In genomic region chr3:84983490-84983889, GRCh38 we compare ENCODE assay signal across 36 cellular contexts. TPM values are rescaled to one million over a fixed set of nuclear protein-coding genes. Genes with fewer than 3 reads are reported as not detected.
"Had no signal": no experiment of that assay in that cellular context is flagged by ENCODE, and none has a peak within 500 bp of the region (broad histone marks: within the 10 kb centered on the region; RNA-seq: fewer than 3 reads in every experiment).

No MANE protein-coding gene starts in this region.

- H3K27me3 Mint-ChIP-seq: activated B cell treated with CpG ODN at 0.5 μM for 24 hours; activated CD4-positive, alpha-beta memory T cell treated with anti-CD3 and anti-CD28 coated beads for 36 hours; activated CD4-positive, alpha-beta T cell treated with anti-CD3 and anti-CD28 coated beads, Interleukin-2, amount 10 ng/mL, durations not matched to agents 24 days and 14 days; activated CD8-positive, alpha-beta T cell treated with anti-CD3 and anti-CD28 coated beads for 36 hours; activated naive CD4-positive, alpha-beta T cell treated with anti-CD3 and anti-CD28 coated beads, Interleukin-2, amount 10 ng/mL, durations not matched to agents 7 days and 5 days; activated naive CD4-positive, alpha-beta T cell treated with anti-CD3 and anti-CD28 coated beads, Interleukin-2, amount 50 U/mL, for 24 hours; activated naive CD8-positive, alpha-beta T cell; activated naive CD8-positive, alpha-beta T cell treated with anti-CD3 and anti-CD28 coated beads, Interleukin-2, amount 10 ng/mL, durations not matched to agents 7 days and 5 days; activated naive CD8-positive, alpha-beta T cell treated with anti-CD3 and anti-CD28 coated beads, Interleukin-2, amount 50 U/mL, for 24 hours; activated T-helper 17 cell treated with anti-CD3 and anti-CD28 coated beads, Interleukin-2, amount 50 U/mL, for 72 hours; central memory CD8-positive, alpha-beta T cell had no signal

- H3K27me3 ChIP-seq: ascending aorta, cardiac muscle cell had no signal

- DNase-seq: activated B cell treated with CpG ODN at 0.5 μM for 24 hours; activated CD4-positive, alpha-beta memory T cell treated with anti-CD3 and anti-CD28 coated beads for 36 hours; activated CD4-positive, alpha-beta T cell treated with anti-CD3 and anti-CD28 coated beads for 4 hours; activated CD4-positive, alpha-beta T cell treated with anti-CD3 and anti-CD28 coated beads, Interleukin-2, amount 10 ng/mL, durations not matched to agents 24 days and 14 days; activated CD4-positive, alpha-beta T cell treated with anti-CD3 and anti-CD28 coated beads, Interleukin-2, amount 50 U/mL, for 1 hour; activated CD4-positive, alpha-beta T cell treated with anti-CD3 and anti-CD28 coated beads, Interleukin-2, amount 50 U/mL, for 4 hours; activated CD4-positive, CD25-positive, alpha-beta regulatory T cell treated with anti-CD3 and anti-CD28 coated beads, Interleukin-2, amount 50 U/mL, for 72 hours; activated CD8-positive, alpha-beta memory T cell treated with anti-CD3 and anti-CD28 coated beads, Interleukin-2, amount 50 U/mL, for 4 hours; activated CD8-positive, alpha-beta T cell treated with anti-CD3 and anti-CD28 coated beads for 36 hours; activated effector memory CD4-positive, alpha-beta T cell treated with Interleukin-2 at 50 U/mL for 16 hours; activated gamma-delta T cell; activated naive CD4-positive, alpha-beta T cell treated with anti-CD3 and anti-CD28 coated beads, Interleukin-2, amount 10 ng/mL, durations not matched to agents 7 days and 5 days; activated naive CD4-positive, alpha-beta T cell treated with Interleukin-2 at 50 U/mL for 16 hours; activated naive CD8-positive, alpha-beta T cell treated with anti-CD3 and anti-CD28 coated beads, Interleukin-2, amount 10 ng/mL, durations not matched to agents 7 days and 5 days; activated naive CD8-positive, alpha-beta T cell treated with anti-CD3 and anti-CD28 coated beads, Interleukin-2, amount 50 U/mL, for 24 hours; activated T-cell treated with anti-CD3 and anti-CD28 coated beads for 4 hours; activated T-cell treated with anti-CD3 and anti-CD28 coated beads, Interleukin-2, amount 50 U/mL, for 1 hour; activated T-cell treated with anti-CD3 and anti-CD28 coated beads, Interleukin-2, amount 50 U/mL, for 4 hours; activated T-cell treated with anti-CD3 and anti-CD28 coated beads, Interleukin-2, amount 50 U/mL, for 72 hours; amygdala; anterior cingulate cortex; caudate nucleus; cerebellar nuclear complex; T-helper 2 cell; T-helper 9 cell had no signal

- H3K9me3 Mint-ChIP-seq: activated CD4-positive, alpha-beta memory T cell treated with anti-CD3 and anti-CD28 coated beads for 36 hours; activated CD4-positive, alpha-beta T cell treated with anti-CD3 and anti-CD28 coated beads, Interleukin-2, amount 10 ng/mL, durations not matched to agents 24 days and 14 days; activated CD8-positive, alpha-beta T cell treated with anti-CD3 and anti-CD28 coated beads for 36 hours; activated naive CD4-positive, alpha-beta T cell treated with anti-CD3 and anti-CD28 coated beads, Interleukin-2, amount 10 ng/mL, durations not matched to agents 7 days and 5 days; activated naive CD4-positive, alpha-beta T cell treated with anti-CD3 and anti-CD28 coated beads, Interleukin-2, amount 50 U/mL, for 24 hours; activated naive CD8-positive, alpha-beta T cell treated with anti-CD3 and anti-CD28 coated beads, Interleukin-2, amount 10 ng/mL, durations not matched to agents 7 days and 5 days; activated T-helper 1 cell treated with anti-CD3 and anti-CD28 coated beads, Interleukin-12 subunit alpha, Interleukin-12 subunit beta, Interleukin-2, Interleukin-4 antibody, amounts not matched to agents 30 ng/mL and 10 ng/mL and 1 ng/mL, durations not matched to agents 14 hours and 24 hours and 36 hours; brain; T-helper 1 cell treated with Interleukin-12 subunit alpha and Interleukin-12 subunit beta and Interleukin-4 antibody, amounts not matched to agents 30 μg/mL and 1 μg/mL, for 36 hours had no signal

- ATAC-seq: activated CD8-positive, alpha-beta T cell treated with anti-CD3 and anti-CD28 coated beads for 36 hours; activated naive CD8-positive, alpha-beta T cell treated with anti-CD3 and anti-CD28 coated beads, Interleukin-2, amount 50 U/mL, for 24 hours; activated T-cell treated with anti-CD3 and anti-CD28 coated beads, Interleukin-2, amount 50 U/mL, for 4 hours; activated T-cell treated with anti-CD3 and anti-CD28 coated beads, Interleukin-2, amount 50 U/mL, for 72 hours; activated T-helper 17 cell treated with anti-CD3 and anti-CD28 coated beads, Interleukin-2, amount 50 U/mL, for 72 hours had no signal

- H3K36me3 ChIP-seq: ascending aorta, cardiac muscle cell had no signal

- H3K4me1 ChIP-seq: ascending aorta had no signal

- H3K4me3 Mint-ChIP-seq: activated B cell treated with CpG ODN at 0.5 μM for 24 hours; activated CD4-positive, alpha-beta memory T cell treated with anti-CD3 and anti-CD28 coated beads for 36 hours; activated CD4-positive, alpha-beta T cell treated with anti-CD3 and anti-CD28 coated beads, Interleukin-2, amount 10 ng/mL, durations not matched to agents 24 days and 14 days; activated CD8-positive, alpha-beta T cell treated with anti-CD3 and anti-CD28 coated beads for 36 hours; activated naive CD4-positive, alpha-beta T cell treated with anti-CD3 and anti-CD28 coated beads, Interleukin-2, amount 10 ng/mL, durations not matched to agents 7 days and 5 days; activated naive CD4-positive, alpha-beta T cell treated with anti-CD3 and anti-CD28 coated beads, Interleukin-2, amount 50 U/mL, for 24 hours; activated naive CD8-positive, alpha-beta T cell; activated naive CD8-positive, alpha-beta T cell treated with anti-CD3 and anti-CD28 coated beads, Interleukin-2, amount 10 ng/mL, durations not matched to agents 7 days and 5 days; activated naive CD8-positive, alpha-beta T cell treated with anti-CD3 and anti-CD28 coated beads, Interleukin-2, amount 50 U/mL, for 24 hours; activated T-cell treated with anti-CD3 and anti-CD28 coated beads, Interleukin-2, amount 50 U/mL, for 4 hours; activated T-cell treated with anti-CD3 and anti-CD28 coated beads, Interleukin-2, amount 50 U/mL, for 72 hours; activated T-helper 1 cell treated with anti-CD3 and anti-CD28 coated beads, Interleukin-12 subunit alpha, Interleukin-12 subunit beta, Interleukin-2, Interleukin-4 antibody, amounts not matched to agents 30 ng/mL and 10 ng/mL and 1 ng/mL, durations not matched to agents 14 hours and 24 hours and 36 hours; activated T-helper 17 cell treated with anti-CD3 and anti-CD28 coated beads, Interleukin-2, amount 50 U/mL, for 72 hours; brain; central memory CD8-positive, alpha-beta T cell; T-helper 1 cell treated with Interleukin-12 subunit alpha and Interleukin-12 subunit beta and Interleukin-4 antibody, amounts not matched to agents 30 μg/mL and 1 μg/mL, for 36 hours; T-helper 2 cell treated with Interferon-gamma antibody and Interleukin-4, amounts not matched to agents 5 μg/mL and 100 μg/mL, for 36 hours had no signal

- H3K4me3 ChIP-seq: ascending aorta, cardiac muscle cell had no signal

- H3K4me1 Mint-ChIP-seq: activated B cell treated with CpG ODN at 0.5 μM for 24 hours; activated CD4-positive, alpha-beta T cell treated with anti-CD3 and anti-CD28 coated beads, Interleukin-2, amount 10 ng/mL, durations not matched to agents 24 days and 14 days; activated naive CD4-positive, alpha-beta T cell treated with anti-CD3 and anti-CD28 coated beads, Interleukin-2, amount 10 ng/mL, durations not matched to agents 7 days and 5 days; activated naive CD4-positive, alpha-beta T cell treated with anti-CD3 and anti-CD28 coated beads, Interleukin-2, amount 50 U/mL, for 24 hours; activated naive CD8-positive, alpha-beta T cell treated with anti-CD3 and anti-CD28 coated beads, Interleukin-2, amount 10 ng/mL, durations not matched to agents 7 days and 5 days; activated naive CD8-positive, alpha-beta T cell treated with anti-CD3 and anti-CD28 coated beads, Interleukin-2, amount 50 U/mL, for 24 hours; activated T-helper 17 cell treated with anti-CD3 and anti-CD28 coated beads, Interleukin-2, amount 50 U/mL, for 72 hours; central memory CD8-positive, alpha-beta T cell had no signal

- H3K36me3 Mint-ChIP-seq: activated CD4-positive, alpha-beta memory T cell treated with anti-CD3 and anti-CD28 coated beads for 36 hours; activated naive CD4-positive, alpha-beta T cell treated with anti-CD3 and anti-CD28 coated beads, Interleukin-2, amount 10 ng/mL, durations not matched to agents 7 days and 5 days; activated naive CD4-positive, alpha-beta T cell treated with anti-CD3 and anti-CD28 coated beads, Interleukin-2, amount 50 U/mL, for 24 hours; activated naive CD8-positive, alpha-beta T cell; activated naive CD8-positive, alpha-beta T cell treated with anti-CD3 and anti-CD28 coated beads, Interleukin-2, amount 10 ng/mL, durations not matched to agents 7 days and 5 days; brain had no signal

- H3K27ac Mint-ChIP-seq: activated B cell treated with CpG ODN at 0.5 μM for 24 hours; activated CD4-positive, alpha-beta memory T cell treated with anti-CD3 and anti-CD28 coated beads for 36 hours; activated CD4-positive, alpha-beta T cell treated with anti-CD3 and anti-CD28 coated beads, Interleukin-2, amount 10 ng/mL, durations not matched to agents 24 days and 14 days; activated CD8-positive, alpha-beta T cell treated with anti-CD3 and anti-CD28 coated beads for 36 hours; activated naive CD4-positive, alpha-beta T cell treated with anti-CD3 and anti-CD28 coated beads, Interleukin-2, amount 10 ng/mL, durations not matched to agents 7 days and 5 days; activated naive CD4-positive, alpha-beta T cell treated with anti-CD3 and anti-CD28 coated beads, Interleukin-2, amount 50 U/mL, for 24 hours; activated naive CD8-positive, alpha-beta T cell; activated naive CD8-positive, alpha-beta T cell treated with anti-CD3 and anti-CD28 coated beads, Interleukin-2, amount 10 ng/mL, durations not matched to agents 7 days and 5 days; activated naive CD8-positive, alpha-beta T cell treated with anti-CD3 and anti-CD28 coated beads, Interleukin-2, amount 50 U/mL, for 24 hours; activated T-cell treated with anti-CD3 and anti-CD28 coated beads, Interleukin-2, amount 50 U/mL, for 72 hours; activated T-helper 1 cell treated with anti-CD3 and anti-CD28 coated beads, Interleukin-12 subunit alpha, Interleukin-12 subunit beta, Interleukin-2, Interleukin-4 antibody, amounts not matched to agents 30 ng/mL and 10 ng/mL and 1 ng/mL, durations not matched to agents 14 hours and 24 hours and 36 hours; activated T-helper 17 cell treated with anti-CD3 and anti-CD28 coated beads, Interleukin-2, amount 50 U/mL, for 72 hours; T-helper 1 cell treated with Interleukin-12 subunit alpha and Interleukin-12 subunit beta and Interleukin-4 antibody, amounts not matched to agents 30 μg/mL and 1 μg/mL, for 36 hours; T-helper 2 cell treated with Interferon-gamma antibody and Interleukin-4, amounts not matched to agents 5 μg/mL and 100 μg/mL, for 36 hours had no signal

- H3K27ac ChIP-seq: ascending aorta, cardiac muscle cell, VCaP had no signal

- H3K9me3 ChIP-seq: ascending aorta had no signal

RNA-seq across cellular contexts. Expression of gene CADM2, which starts 24.7 kb away (rescaled TPM):
- total RNA-seq: activated B cell treated with CpG ODN at 0.5 μM for 24 hours; activated CD4-positive, alpha-beta memory T cell treated with anti-CD3 and anti-CD28 coated beads for 36 hours; activated CD4-positive, alpha-beta T cell treated with anti-CD3 and anti-CD28 coated beads, Interleukin-2, amount 10 ng/mL, durations not matched to agents 24 days and 14 days; activated T-cell treated with anti-CD3 and anti-CD28 coated beads, Interleukin-2, amount 50 U/mL, for 4 hours; activated T-cell treated with anti-CD3 and anti-CD28 coated beads, Interleukin-2, amount 50 U/mL, for 72 hours; activated T-helper 1 cell treated with anti-CD3 and anti-CD28 coated beads, Interleukin-12 subunit alpha, Interleukin-12 subunit beta, Interleukin-2, Interleukin-4 antibody, amounts not matched to agents 30 ng/mL and 10 ng/mL and 1 ng/mL, durations not matched to agents 14 hours and 24 hours and 36 hours; activated T-helper 17 cell treated with anti-CD3 and anti-CD28 coated beads, Interleukin-2, amount 50 U/mL, for 72 hours had no signal
